23 cellular contexts compared by ENCODE assay signal in the genomic region with DNA sequence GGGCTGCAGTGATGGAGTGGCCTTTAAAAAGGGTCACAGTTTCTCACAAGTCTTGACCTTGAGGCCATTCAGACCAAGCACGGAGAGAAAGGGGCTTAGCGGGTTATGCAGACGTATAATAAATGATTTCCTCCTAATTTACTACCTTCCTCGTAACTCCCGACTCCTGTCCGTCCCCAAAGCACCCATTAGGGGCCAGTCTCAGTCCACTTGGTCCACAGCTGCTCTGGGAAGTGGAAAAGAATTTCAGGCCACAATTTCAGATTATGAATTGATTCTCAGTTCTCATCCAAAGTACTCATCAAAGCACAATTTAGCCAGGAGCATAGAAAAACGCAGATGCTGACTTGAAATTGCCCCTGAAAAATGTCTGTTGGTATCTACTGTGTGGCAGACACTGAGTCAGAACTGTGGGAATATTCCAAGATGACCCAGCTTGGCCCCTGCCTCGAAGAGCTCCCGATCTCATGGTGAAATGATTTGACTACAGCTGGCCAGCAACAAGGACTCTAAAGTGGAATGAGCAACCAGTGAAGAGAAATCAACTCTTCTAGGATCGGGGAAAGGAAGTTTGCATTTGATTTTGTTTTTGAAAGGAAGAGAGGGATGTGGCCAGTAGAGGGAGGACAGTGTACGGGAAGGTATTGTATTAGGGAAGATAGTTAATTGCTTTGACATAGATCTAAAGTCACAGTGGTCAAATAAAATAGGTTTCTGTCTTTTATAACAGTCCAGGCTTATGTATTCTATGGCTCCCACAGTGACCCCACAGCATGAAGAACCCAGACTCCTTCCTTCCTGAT. TPM values are rescaled to one million over a fixed set of nuclear protein-coding genes. Genes with fewer than 3 reads are reported as not detected.
DNase-seq lines count a peak whose midpoint lies in the region; ATAC-seq, FAIRE-seq and TF ChIP-seq lines count a peak whose summit lies in the region.
"Had no signal": no experiment of that assay in that cellular context is flagged by ENCODE, and none has a peak within 500 bp of the region (broad histone marks: within the 10 kb centered on the region; RNA-seq: fewer than 3 reads in every experiment).

No MANE protein-coding gene starts in this region.

- H2BK15ac ChIP-seq in IMR-90 (ENCODE audit: low read depth, low read length): no peak overlapping the region
- no peak overlapping the region; the same call in 1 of the 2 replicates for H2BK15ac ChIP-seq in H1 (ENCODE audit: low read length)

- no peaks in the 10 kb centered on the region for H3K9me3 ChIP-seq in IMR-90 (ENCODE audit: control insufficient read depth, insufficient read depth, low read length)
- no peaks in the 10 kb centered on the region for H3K9me3 ChIP-seq in H1 (ENCODE audit: insufficient read depth in 2 of 2, low read depth in 1 of 2, low read length in 1 of 2)
- H3K9me3 ChIP-seq: BE2C, breast epithelium, testis had no signal

- DNase-seq in AG09319 (ENCODE audit: extremely low read depth, low read depth) (no peak), IMR-90 (no peak), H1 (ENCODE audit: low read depth in 1 of 2, low spot score in 2 of 2) (no peak), left ventricle myocardium superior (no peak), NCI-H1436 treated with DMSO at 0.1 percent for 48 hours (lab: John Stamatoyannopoulos, UW) (no peak)
- no peak for DNase-seq in stimulated activated naive CD4-positive, alpha-beta T cell (lab: John Stamatoyannopoulos, UW)
- DNase-seq in stimulated activated effector memory CD8-positive, alpha-beta T cell treated with anti-CD3 and anti-CD28 coated beads, Interleukin-12 subunit alpha, Interleukin-12 subunit beta, amount 100 ng/mL, for 72 hours (ENCODE audit: low spot score in 2 of 2): no peak
- DNase-seq: activated CD4-positive, alpha-beta T cell treated with anti-CD3 and anti-CD28 coated beads, Interleukin-2, amount 50 U/mL, for 4 hours; activated T-cell treated with anti-CD3 and anti-CD28 coated beads, Interleukin-2, amount 50 U/mL, for 48 hours; BE2C; glutamatergic neuron; midbrain; NCI-H2081 treated with DMSO at 0.1 percent for 48 hours; NCI-H748 treated with DMSO at 0.1 percent for 48 hours; nucleus accumbens; stimulated activated CD4-positive, alpha-beta T cell treated with anti-CD3 and anti-CD28 coated beads, Interleukin-2, amount 100 ng/mL, for 48 hours; testis had no signal

- H3K9ac ChIP-seq in IMR-90 (ENCODE audit: low read depth, low read length): no peak overlapping the region
- H3K9ac ChIP-seq in H1 (replicated peaks in 1 of 4; ENCODE audit: extremely low read depth in 1 of 4, low read depth in 3 of 4, low read length in 3 of 4): no peak overlapping the region

- CTCF ChIA-PET in IMR-90 (lab: Yijun Ruan, JAX): no interaction called here
- CTCF ChIA-PET in H1 (lab: Charles Lee; ENCODE audit: partially characterized antibody): interaction anchor here (0.6 to 1.7 kb wide), 6 partner anchors 11 to 241 kb away, joined by 3 to 6 read pairs (median 4); no protein-coding TSS in a partner anchor

- H2BK20ac ChIP-seq in IMR-90 (ENCODE audit: low read depth, low read length): no peak overlapping the region
- no peak overlapping the region; the same call in 1 of the 2 replicates for H2BK20ac ChIP-seq in H1 (ENCODE audit: low read length)

- H3K36me3 Mint-ChIP-seq in stimulated activated effector memory CD8-positive, alpha-beta T cell treated with anti-CD3 and anti-CD28 coated beads, Interleukin-12 subunit alpha, Interleukin-12 subunit beta, amount 100 ng/mL, for 72 hours: no peaks in the 10 kb centered on the region
- H3K36me3 Mint-ChIP-seq: activated naive CD8-positive, alpha-beta T cell; IgD-negative memory B cell had no signal

- H3K23me2 ChIP-seq in H1 (ENCODE audit: low read depth, low read length): no peaks in the 10 kb centered on the region

- WGBS in IMR-90 (ENCODE audit: extremely low coverage in 2 of 2, insufficient read length in 1 of 2), 2 experiments: 69 to 100% methylated on average over 1 to 2 of the region's 11 CpGs
- 89 to 100% methylated on average over 1 to 11 of the region's 11 CpGs for WGBS in H1 (ENCODE audit: extremely low coverage in 1 of 2, insufficient coverage in 1 of 2, insufficient read length in 1 of 2, insufficient replicate concordance in 2 of 2, low coverage in 1 of 2, low lambda C conversion rate in 2 of 2, missing lambda C conversion rate in 1 of 2), 2 experiments

- no peaks in the 10 kb centered on the region for H3K9me3 Mint-ChIP-seq in stimulated activated effector memory CD8-positive, alpha-beta T cell treated with anti-CD3 and anti-CD28 coated beads, Interleukin-12 subunit alpha, Interleukin-12 subunit beta, amount 100 ng/mL, for 72 hours
- H3K9me3 Mint-ChIP-seq: IgD-negative memory B cell had no signal

- H3K79me2 ChIP-seq in H1 (ENCODE audit: control insufficient read depth in 1 of 2, insufficient read depth in 2 of 2, low read length in 2 of 2): no peaks in the 10 kb centered on the region

- in situ Hi-C loops in IMR-90 (cut with MboI; ENCODE audit: low sequenced_read_pairs): no loop called here

- H4K20me1 ChIP-seq in IMR-90 (ENCODE audit: insufficient read depth, low read length) (no peaks in the 10 kb centered on the region), H1 (replicated peaks in 1 of 2; ENCODE audit: control insufficient read depth in 1 of 2, insufficient read depth in 2 of 2, low read length in 2 of 2) (no peaks in the 10 kb centered on the region)

- H3K14ac ChIP-seq in IMR-90 (replicated peaks; ENCODE audit: low read depth, low read length) (no peak overlapping the region), H1 (ENCODE audit: insufficient read length) (peak overlapping the region; percentile 72)

- H2BK12ac ChIP-seq in H1 (ENCODE audit: low read depth, low read length): no peak overlapping the region

- H3K27ac Mint-ChIP-seq in stimulated activated effector memory CD8-positive, alpha-beta T cell treated with anti-CD3 and anti-CD28 coated beads, Interleukin-12 subunit alpha, Interleukin-12 subunit beta, amount 100 ng/mL, for 72 hours: no peak overlapping the region
- H3K27ac Mint-ChIP-seq: activated naive CD8-positive, alpha-beta T cell; IgD-negative memory B cell had no signal

- H3K4me2 ChIP-seq in IMR-90 (ENCODE audit: low read depth, low read length) (no peak overlapping the region), H1 (ENCODE audit: insufficient read depth in 1 of 2, low read depth in 2 of 2, low read length in 2 of 2) (no peak overlapping the region)

- H3K79me1 ChIP-seq in IMR-90 (ENCODE audit: low read depth in 1 of 2, low read length in 2 of 2) (no peaks in the 10 kb centered on the region), H1 (ENCODE audit: low read depth, low read length) (no peaks in the 10 kb centered on the region)

- H4K91ac ChIP-seq in IMR-90 (ENCODE audit: insufficient read depth, low read depth, low read length) (no peak overlapping the region), H1 (replicated peaks; ENCODE audit: insufficient read length, low read length) (no peak overlapping the region)

- H3K9me1 ChIP-seq in IMR-90 (ENCODE audit: insufficient read depth, low read length): no peaks in the 10 kb centered on the region

- peaks cover 32% of the 10 kb centered on the region for H3K27me3 ChIP-seq in IMR-90 (ENCODE audit: control insufficient read depth, insufficient read depth, low read length)
- no peaks in the 10 kb centered on the region for H3K27me3 ChIP-seq in H1 (replicated peaks in 1 of 4; ENCODE audit: control insufficient read depth in 3 of 4, extremely low read depth in 1 of 4, insufficient read depth in 3 of 4, low read length in 3 of 4)
- H3K27me3 ChIP-seq: testis had no signal

- H2AFZ ChIP-seq in IMR-90 (replicated peaks; ENCODE audit: low read length, poor library complexity) (no peak overlapping the region), H1 (ENCODE audit: low read length) (no peak overlapping the region)

- TF ChIP-seq POLR2A in IMR-90 (IDR thresholded peaks at IDR 0.05; ENCODE audit: low read depth, low read length) (no peak), H1 (IDR thresholded peaks at IDR 0.05; ENCODE audit: control extremely low read depth in 1 of 2, low read depth in 2 of 2, low read length in 2 of 2) (no peak)

- POLR2A ChIA-PET in IMR-90 (lab: Charles Lee; ENCODE audit: unreplicated experiment) (no interaction called here), H1 (lab: Charles Lee; ENCODE audit: partially characterized antibody) (no interaction called here)

- H4K5ac ChIP-seq in IMR-90 (ENCODE audit: low read depth, low read length): no peak overlapping the region
- no peak overlapping the region for H4K5ac ChIP-seq in H1 (ENCODE audit: insufficient read length, low read depth, low read length)

- H3K4me1 ChIP-seq in IMR-90 (ENCODE audit: control insufficient read depth, insufficient read depth, low read length) (no peaks in the 10 kb centered on the region), H1 (replicated peaks in 1 of 4; ENCODE audit: control insufficient read depth in 3 of 4, insufficient read depth in 4 of 4, low read length in 3 of 4) (peaks cover 0 to 12% (median 10%) of the 10 kb centered on the region in 4 experiments; a peak in 5 of 7 replicates)
- H3K4me1 ChIP-seq: BE2C, breast epithelium, testis had no signal

- TF ChIP-seq RAD21 in IMR-90 (IDR thresholded peaks at IDR 0.05; ENCODE audit: low read length): peak; percentile 41
- peak in 1 of 2 experiments; percentile 2; a peak in 1 of 4 replicates for TF ChIP-seq RAD21 in H1 (IDR thresholded peaks at IDR 0.05 in 1 of 2, conservative IDR thresholded peaks at IDR 0.05 in 1 of 2; ENCODE audit: low read depth in 2 of 2, low read length in 2 of 2)

- dilution Hi-C loops in IMR-90 (cut with HindIII; ENCODE audit: low sequenced_read_pairs, unreplicated experiment): no loop called here

- H2AK5ac ChIP-seq in IMR-90 (ENCODE audit: low read depth, low read length) (no peak overlapping the region), H1 (ENCODE audit: low read depth, low read length) (no peak overlapping the region)

- H3K56ac ChIP-seq in IMR-90 (ENCODE audit: extremely low read depth, insufficient read depth, low read length) (no peak overlapping the region), H1 (replicated peaks; ENCODE audit: insufficient read length, low read depth, low read length) (no peak overlapping the region)

- no peak overlapping the region for H2BK120ac ChIP-seq in IMR-90 (ENCODE audit: low read depth, low read length)
- no peak overlapping the region for H2BK120ac ChIP-seq in H1 (replicated peaks; ENCODE audit: low read depth, low read length)

- H2AK9ac ChIP-seq in IMR-90 (replicated peaks; ENCODE audit: low read depth, low read length, poor library complexity): no peak overlapping the region

- no peak overlapping the region for H3K4me3 ChIP-seq in IMR-90 (ENCODE audit: insufficient read depth, low read depth, low read length)
- no peak overlapping the region for H3K4me3 ChIP-seq in H1 (ENCODE audit: extremely low read depth in 1 of 4, insufficient read depth in 2 of 4, low read depth in 3 of 4, low read length in 4 of 4)
- H3K4me3 ChIP-seq: breast epithelium, testis had no signal

- intact Hi-C loops in IMR-90 (cut with micrococcal nuclease): no loop called here
- intact Hi-C loops in left ventricle myocardium superior (cut with micrococcal nuclease): loop anchor here (2.0 kb wide), 1 partner anchor 86 kb away; no protein-coding TSS in a partner anchor

- no peak for FAIRE-seq in H1 (lab: Jason Lieb, UNC)
- FAIRE-seq: GM18507, islet of Langerhans had no signal

- no peak for TF ChIP-seq EP300 in H1 (IDR thresholded peaks at IDR 0.05; ENCODE audit: borderline replicate concordance in 1 of 2, low read depth in 2 of 2, low read length in 2 of 2)

- H3K18ac ChIP-seq in IMR-90 (ENCODE audit: low read depth, low read length) (no peak overlapping the region), H1 (ENCODE audit: extremely low read depth, low read length) (no peak overlapping the region)

- no TSS peak for BruUV-seq in IMR-90 (replicated peaks; lab: Mats Ljungman, UMichigan)

- H3K23ac ChIP-seq in IMR-90 (ENCODE audit: low read depth, low read length) (no peak overlapping the region), H1 (ENCODE audit: insufficient read length) (no peak overlapping the region)

- H2BK5ac ChIP-seq in IMR-90 (ENCODE audit: low read depth, low read length, poor library complexity, severe bottlenecking) (no peak overlapping the region), H1 (ENCODE audit: low read depth, low read length) (no peak overlapping the region)

- TF ChIP-seq CTCF in AG09319 (IDR thresholded peaks at IDR 0.05; ENCODE audit: low read depth, low read length): peak; percentile 30
- TF ChIP-seq CTCF in IMR-90 (conservative IDR thresholded peaks at IDR 0.05; ENCODE audit: low read depth, low read length): no peak; the same call in 1 of the 2 replicates
- no peak for TF ChIP-seq CTCF in H1 (IDR thresholded peaks at IDR 0.05; ENCODE audit: control extremely low read depth in 1 of 3, insufficient read depth in 1 of 3, low read depth in 1 of 3, low read length in 3 of 3)

- ATAC-seq in IMR-90 (ENCODE audit: low read depth) (peak; percentile 48), left ventricle myocardium superior (peak; percentile 75), GM19452 (IDR thresholded peaks at IDR 0.05; ENCODE audit: unreplicated experiment) (no peak)
- no peak for ATAC-seq in stimulated activated effector memory CD8-positive, alpha-beta T cell treated with anti-CD3 and anti-CD28 coated beads, Interleukin-12 subunit alpha, Interleukin-12 subunit beta, amount 100 ng/mL, for 72 hours

- H3K36me3 ChIP-seq in IMR-90 (ENCODE audit: control insufficient read depth, insufficient read depth, low read length) (no peaks in the 10 kb centered on the region), H1 (ENCODE audit: control insufficient read depth in 2 of 4, insufficient read depth in 4 of 4, low read length in 3 of 4) (no peaks in the 10 kb centered on the region)
- H3K36me3 ChIP-seq: BE2C, breast epithelium had no signal

- H4K8ac ChIP-seq in IMR-90 (ENCODE audit: low read depth in 2 of 2, low read length in 2 of 2) (no peak overlapping the region), H1 (ENCODE audit: extremely low read depth, insufficient read depth, low read length) (no peak overlapping the region)

- H3K4ac ChIP-seq in IMR-90 (ENCODE audit: low read depth, low read length): no peak overlapping the region
- no peak overlapping the region for H3K4ac ChIP-seq in H1 (replicated peaks; ENCODE audit: insufficient read length, low read depth, low read length)

- H3K27ac ChIP-seq in IMR-90 (ENCODE audit: insufficient read depth, low read length) (no peak overlapping the region), H1 (ENCODE audit: low read depth, low read length) (no peak overlapping the region)
- H3K27ac ChIP-seq: breast epithelium, testis had no signal

- H3K4me1 Mint-ChIP-seq in stimulated activated effector memory CD8-positive, alpha-beta T cell treated with anti-CD3 and anti-CD28 coated beads, Interleukin-12 subunit alpha, Interleukin-12 subunit beta, amount 100 ng/mL, for 72 hours: no peaks in the 10 kb centered on the region

- H3K4me3 Mint-ChIP-seq in stimulated activated effector memory CD8-positive, alpha-beta T cell treated with anti-CD3 and anti-CD28 coated beads, Interleukin-12 subunit alpha, Interleukin-12 subunit beta, amount 100 ng/mL, for 72 hours: no peak overlapping the region
- H3K4me3 Mint-ChIP-seq: activated naive CD8-positive, alpha-beta T cell; IgD-negative memory B cell had no signal

RNA-seq across cellular contexts. Expression of a gene that starts 15.2 kb away (rescaled TPM):
- total RNA-seq in IMR-90 (2012; rRNA removed) (11.1 and 11.4 TPM in 2 replicates), left ventricle myocardium superior (15.9 TPM)
- polyA plus RNA-seq in IMR-90 (2012; rRNA removed) (12.0 and 12.6 TPM in 2 replicates), H1 (2011; rRNA removed) (24.9 and 26.8 TPM in 2 replicates)
- polyA plus RNA-seq in IMR-90 (2012; cell fraction: cytosol; rRNA removed): 6.9 and 9.3 TPM in 2 replicates
- polyA plus RNA-seq in IMR-90 (2012; cell fraction: nucleus; rRNA removed; ENCODE audit: low replicate concordance): 22.9 and 28.4 TPM in 2 replicates
- 45.0 and 47.3 TPM in 2 replicates for total RNA-seq in H1 (2021; fragmentation: NEBNext Ultra II Directional; extraction: Animal tissue kit (Norgen Biotek cat#: 25700))
- 19.2 TPM for polyA plus RNA-seq in H1 (2011; cell fraction: cytosol; rRNA removed)
- 21.3 TPM for polyA plus RNA-seq in H1 (2011; cell fraction: nucleus; rRNA removed)
- polyA plus RNA-seq in H1 (2012, experiment 1 of 2): 21.0 to 22.9 TPM (median 22.4 TPM) in 4 replicates
- polyA plus RNA-seq in H1 (2012, experiment 2 of 2): 28.1 TPM
- 22.1 TPM for polyA plus RNA-seq in H1 (2013, experiment 1 of 2)
- polyA plus RNA-seq in H1 (2013, experiment 2 of 2): 22.8 TPM
- 41.9 and 52.8 TPM in 2 replicates for polyA minus RNA-seq in H1 (2011; rRNA and poly(A)+ RNA removed)
- polyA minus RNA-seq in H1 (2011; cell fraction: cytosol; rRNA and poly(A)+ RNA removed): 25.0 TPM
- polyA minus RNA-seq in H1 (2011; cell fraction: nucleus; rRNA and poly(A)+ RNA removed): 17.1 TPM

Comparison
In these comparisons a context has a peak if more than half of its experiments do, and no peak if none do; other contexts are left out.
1. ATAC-seq: peak in IMR-90 (single experiment) and left ventricle myocardium superior (single experiment); none in GM19452 (single experiment) and stimulated activated effector memory CD8-positive, alpha-beta T cell treated with anti-CD3 and anti-CD28 coated beads, Interleukin-12 subunit alpha, Interleukin-12 subunit beta, amount 100 ng/mL, for 72 hours (single experiment).